In the genomic region with DNA sequence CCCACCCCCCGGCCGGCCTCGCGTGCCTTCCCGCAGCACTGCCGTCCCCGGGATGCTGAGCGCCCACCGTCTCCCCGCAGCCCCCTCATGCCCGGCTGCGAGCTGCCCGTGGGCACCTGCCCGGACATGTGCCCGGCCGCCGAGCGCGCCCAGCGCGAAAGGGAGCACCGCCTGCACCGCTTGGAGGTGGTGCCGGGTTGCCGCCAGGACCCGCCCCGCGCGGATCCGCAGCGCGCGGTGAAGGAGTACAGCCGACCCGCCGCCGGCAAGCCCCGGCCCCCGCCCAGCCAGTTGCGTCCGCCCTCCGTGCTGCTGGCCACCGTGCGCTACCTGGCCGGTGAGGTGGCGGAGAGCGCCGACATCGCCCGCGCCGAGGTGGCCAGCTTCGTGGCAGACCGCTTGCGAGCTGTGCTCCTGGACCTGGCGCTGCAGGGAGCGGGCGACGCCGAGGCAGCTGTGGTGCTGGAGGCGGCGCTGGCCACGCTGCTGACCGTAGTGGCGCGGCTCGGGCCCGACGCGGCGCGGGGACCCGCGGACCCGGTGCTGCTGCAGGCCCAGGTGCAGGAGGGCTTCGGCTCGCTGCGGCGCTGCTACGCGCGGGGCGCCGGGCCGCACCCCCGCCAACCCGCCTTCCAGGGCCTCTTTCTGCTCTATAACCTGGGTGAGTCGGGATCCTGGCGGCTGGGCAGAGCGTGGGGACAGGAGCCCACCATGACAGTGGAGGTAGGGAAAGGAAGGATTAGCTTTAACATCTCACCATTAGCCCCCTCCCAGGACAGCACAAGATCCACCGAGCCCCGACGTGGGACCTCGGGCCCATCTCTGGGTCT, we compare ENCODE assay signal across 8 cellular contexts. TPM values are rescaled to one million over a fixed set of nuclear protein-coding genes. Genes with fewer than 3 reads are reported as not detected.
DNase-seq lines count a peak whose midpoint lies in the region; ATAC-seq, FAIRE-seq and TF ChIP-seq lines count a peak whose summit lies in the region.

A gene (plus strand): TSS at position 5 of the 830 bp plus-strand sequence. CDS start 83 bp downstream, at position 88.

- H3K36me3 ChIP-seq in HAP-1 (replicated peaks) = peaks cover 20% of the 10 kb centered on the region

- H3K27ac Mint-ChIP-seq in WTC11 = peak within 1 kb of the TSS; percentile 96
- H3K27ac Mint-ChIP-seq in naive B cell = peak within 1 kb of the TSS; percentile 79 to 96 (median 92)

- peaks cover 13% of the 10 kb centered on the region for H3K4me1 ChIP-seq in HAP-1

- POLR2A ChIA-PET in activated CD8-positive, alpha-beta memory T cell treated with anti-CD3 and anti-CD28 coated beads for 36 hours (lab: Charles Lee) = no interaction called here
- POLR2A ChIA-PET in WTC11 (lab: Charles Lee) = interaction anchor here (0.6 to 0.9 kb wide), 3 partner anchors 25 to 81 kb away, joined by 3 to 4 read pairs (median 3); a partner anchor contains a TSS

- no peaks in the 10 kb centered on the region for H3K27me3 ChIP-seq in HAP-1 (ENCODE audit: low read depth)

- H3K9me3 Mint-ChIP-seq in WTC11 (no peaks in the 10 kb centered on the region), naive B cell (no peaks in the 10 kb centered on the region)

- in situ Hi-C loops in HAP-1 (cut with MboI; ENCODE audit: low sequenced_read_pairs) = no loop called here

- ATAC-seq in WTC11 (peak; percentile 53), naive B cell (ENCODE audit: low read depth in 2 of 2) (peak; percentile 64 to 65)

- H3K27me3 Mint-ChIP-seq in WTC11 (ENCODE audit: low read depth) = no peaks in the 10 kb centered on the region
- no peaks in the 10 kb centered on the region for H3K27me3 Mint-ChIP-seq in naive B cell

- no peak for TF ChIP-seq CTCF in WTC11 (IDR thresholded peaks at IDR 0.05)

- FAIRE-seq in urothelium cell line (lab: Jason Lieb, UNC) = peak; percentile 13

- peak within 1 kb of the TSS; percentile 55 for H3K4me3 ChIP-seq in HAP-1

- peak within 1 kb of the TSS; percentile 90 for H3K27ac ChIP-seq in epithelial cell of prostate

- CTCF ChIA-PET in activated CD8-positive, alpha-beta memory T cell treated with anti-CD3 and anti-CD28 coated beads for 36 hours (lab: Charles Lee) = interaction anchor here (0.6 to 2.3 kb wide), 9 partner anchors 9 to 180 kb away, joined by 3 to 10 read pairs (median 3); a partner anchor contains a TSS
- CTCF ChIA-PET in WTC11 (lab: Charles Lee) = interaction anchor here (0.6 to 3.4 kb wide), 8 partner anchors 13 to 71 kb away, joined by 3 to 17 read pairs (median 5); a partner anchor contains a TSS

- H3K4me3 Mint-ChIP-seq in WTC11 (peak within 1 kb of the TSS; percentile 90), naive B cell (peak within 1 kb of the TSS; percentile 94 to 97 (median 96))

- no peaks in the 10 kb centered on the region for H3K9me3 ChIP-seq in HAP-1

- peaks cover 9% of the 10 kb centered on the region for H3K4me1 Mint-ChIP-seq in WTC11
- peaks cover 9 to 29% (median 13%) of the 10 kb centered on the region in 3 donors for H3K4me1 Mint-ChIP-seq in naive B cell

- H3K36me3 Mint-ChIP-seq in WTC11 (peaks cover 5% of the 10 kb centered on the region), naive B cell (peaks cover 0 to 10% of the 10 kb centered on the region in 2 donors)

- no peak for DNase-seq in activated CD8-positive, alpha-beta memory T cell treated with anti-CD3 and anti-CD28 coated beads, Interleukin-2, amount 50 U/mL, for 4 hours
- DNase-seq in HAP-1 (ENCODE audit: low spot score in 2 of 2) (peak; percentile 39 to 74), LoVo (ENCODE audit: low spot score) (peak; percentile 46), WTC11 (ENCODE audit: low spot score) (peak; percentile 75), epithelial cell of prostate (ENCODE audit: low read depth, low spot score) (no peak), naive B cell (no peak), urothelium cell line (ENCODE audit: low spot score) (peak; percentile 77)

TF ChIP-seq in WTC11, 78 proteins besides CTCF, POLR2A, EP300 and RAD21 (continues in another document):
- peak; percentile 89; the same call in 1 of the 2 replicates for TF ChIP-seq ZNF138 (CRISPR knock-in tag; conservative IDR thresholded peaks at IDR 0.05)
- TF ChIP-seq ELF4 (CRISPR knock-in tag; IDR thresholded peaks at IDR 0.05; ENCODE audit: low read depth) = no peak
- 0 out of 2 replicates have a peak, but pooled peaks have one; percentile 33 for TF ChIP-seq CREM (CRISPR knock-in tag; IDR thresholded peaks at IDR 0.05)
- TF ChIP-seq ATF1 (CRISPR knock-in tag; IDR thresholded peaks at IDR 0.05) = 0 out of 2 replicates have a peak, but pooled peaks have one; percentile 60
- TF ChIP-seq, protein P1, sequence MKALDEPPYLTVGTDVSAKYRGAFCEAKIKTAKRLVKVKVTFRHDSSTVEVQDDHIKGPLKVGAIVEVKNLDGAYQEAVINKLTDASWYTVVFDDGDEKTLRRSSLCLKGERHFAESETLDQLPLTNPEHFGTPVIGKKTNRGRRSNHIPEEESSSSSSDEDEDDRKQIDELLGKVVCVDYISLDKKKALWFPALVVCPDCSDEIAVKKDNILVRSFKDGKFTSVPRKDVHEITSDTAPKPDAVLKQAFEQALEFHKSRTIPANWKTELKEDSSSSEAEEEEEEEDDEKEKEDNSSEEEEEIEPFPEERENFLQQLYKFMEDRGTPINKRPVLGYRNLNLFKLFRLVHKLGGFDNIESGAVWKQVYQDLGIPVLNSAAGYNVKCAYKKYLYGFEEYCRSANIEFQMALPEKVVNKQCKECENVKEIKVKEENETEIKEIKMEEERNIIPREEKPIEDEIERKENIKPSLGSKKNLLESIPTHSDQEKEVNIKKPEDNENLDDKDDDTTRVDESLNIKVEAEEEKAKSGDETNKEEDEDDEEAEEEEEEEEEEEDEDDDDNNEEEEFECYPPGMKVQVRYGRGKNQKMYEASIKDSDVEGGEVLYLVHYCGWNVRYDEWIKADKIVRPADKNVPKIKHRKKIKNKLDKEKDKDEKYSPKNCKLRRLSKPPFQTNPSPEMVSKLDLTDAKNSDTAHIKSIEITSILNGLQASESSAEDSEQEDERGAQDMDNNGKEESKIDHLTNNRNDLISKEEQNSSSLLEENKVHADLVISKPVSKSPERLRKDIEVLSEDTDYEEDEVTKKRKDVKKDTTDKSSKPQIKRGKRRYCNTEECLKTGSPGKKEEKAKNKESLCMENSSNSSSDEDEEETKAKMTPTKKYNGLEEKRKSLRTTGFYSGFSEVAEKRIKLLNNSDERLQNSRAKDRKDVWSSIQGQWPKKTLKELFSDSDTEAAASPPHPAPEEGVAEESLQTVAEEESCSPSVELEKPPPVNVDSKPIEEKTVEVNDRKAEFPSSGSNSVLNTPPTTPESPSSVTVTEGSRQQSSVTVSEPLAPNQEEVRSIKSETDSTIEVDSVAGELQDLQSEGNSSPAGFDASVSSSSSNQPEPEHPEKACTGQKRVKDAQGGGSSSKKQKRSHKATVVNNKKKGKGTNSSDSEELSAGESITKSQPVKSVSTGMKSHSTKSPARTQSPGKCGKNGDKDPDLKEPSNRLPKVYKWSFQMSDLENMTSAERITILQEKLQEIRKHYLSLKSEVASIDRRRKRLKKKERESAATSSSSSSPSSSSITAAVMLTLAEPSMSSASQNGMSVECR (CRISPR knock-in tag; IDR thresholded peaks at IDR 0.05; ENCODE audit: borderline replicate concordance) = 0 out of 2 replicates have a peak, but pooled peaks have one; percentile 58
- TF ChIP-seq, protein P2, sequence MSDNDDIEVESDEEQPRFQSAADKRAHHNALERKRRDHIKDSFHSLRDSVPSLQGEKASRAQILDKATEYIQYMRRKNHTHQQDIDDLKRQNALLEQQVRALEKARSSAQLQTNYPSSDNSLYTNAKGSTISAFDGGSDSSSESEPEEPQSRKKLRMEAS (CRISPR knock-in tag; IDR thresholded peaks at IDR 0.05) = peak; percentile 75; the same call in 1 of the 2 replicates
- no peak for TF ChIP-seq IRF2 (CRISPR knock-in tag; IDR thresholded peaks at IDR 0.05; ENCODE audit: borderline replicate concordance, low read depth)
- TF ChIP-seq NR1H2 (CRISPR knock-in tag; IDR thresholded peaks at IDR 0.05) = no peak
- TF ChIP-seq, protein P3, sequence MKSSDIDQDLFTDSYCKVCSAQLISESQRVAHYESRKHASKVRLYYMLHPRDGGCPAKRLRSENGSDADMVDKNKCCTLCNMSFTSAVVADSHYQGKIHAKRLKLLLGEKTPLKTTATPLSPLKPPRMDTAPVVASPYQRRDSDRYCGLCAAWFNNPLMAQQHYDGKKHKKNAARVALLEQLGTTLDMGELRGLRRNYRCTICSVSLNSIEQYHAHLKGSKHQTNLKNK (CRISPR knock-in tag; IDR thresholded peaks at IDR 0.05) = no peak
- TF ChIP-seq, protein P4, sequence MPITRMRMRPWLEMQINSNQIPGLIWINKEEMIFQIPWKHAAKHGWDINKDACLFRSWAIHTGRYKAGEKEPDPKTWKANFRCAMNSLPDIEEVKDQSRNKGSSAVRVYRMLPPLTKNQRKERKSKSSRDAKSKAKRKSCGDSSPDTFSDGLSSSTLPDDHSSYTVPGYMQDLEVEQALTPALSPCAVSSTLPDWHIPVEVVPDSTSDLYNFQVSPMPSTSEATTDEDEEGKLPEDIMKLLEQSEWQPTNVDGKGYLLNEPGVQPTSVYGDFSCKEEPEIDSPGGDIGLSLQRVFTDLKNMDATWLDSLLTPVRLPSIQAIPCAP (CRISPR knock-in tag; IDR thresholded peaks at IDR 0.05) = 0 out of 2 replicates have a peak, but pooled peaks have one; percentile 49
- TF ChIP-seq, protein P5, sequence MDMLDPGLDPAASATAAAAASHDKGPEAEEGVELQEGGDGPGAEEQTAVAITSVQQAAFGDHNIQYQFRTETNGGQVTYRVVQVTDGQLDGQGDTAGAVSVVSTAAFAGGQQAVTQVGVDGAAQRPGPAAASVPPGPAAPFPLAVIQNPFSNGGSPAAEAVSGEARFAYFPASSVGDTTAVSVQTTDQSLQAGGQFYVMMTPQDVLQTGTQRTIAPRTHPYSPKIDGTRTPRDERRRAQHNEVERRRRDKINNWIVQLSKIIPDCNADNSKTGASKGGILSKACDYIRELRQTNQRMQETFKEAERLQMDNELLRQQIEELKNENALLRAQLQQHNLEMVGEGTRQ (CRISPR knock-in tag; IDR thresholded peaks at IDR 0.05) = peak; percentile 39
- no peak for TF ChIP-seq NFYB (CRISPR knock-in tag; conservative IDR thresholded peaks at IDR 0.05; ENCODE audit: low read depth)
- TF ChIP-seq, protein P6, sequence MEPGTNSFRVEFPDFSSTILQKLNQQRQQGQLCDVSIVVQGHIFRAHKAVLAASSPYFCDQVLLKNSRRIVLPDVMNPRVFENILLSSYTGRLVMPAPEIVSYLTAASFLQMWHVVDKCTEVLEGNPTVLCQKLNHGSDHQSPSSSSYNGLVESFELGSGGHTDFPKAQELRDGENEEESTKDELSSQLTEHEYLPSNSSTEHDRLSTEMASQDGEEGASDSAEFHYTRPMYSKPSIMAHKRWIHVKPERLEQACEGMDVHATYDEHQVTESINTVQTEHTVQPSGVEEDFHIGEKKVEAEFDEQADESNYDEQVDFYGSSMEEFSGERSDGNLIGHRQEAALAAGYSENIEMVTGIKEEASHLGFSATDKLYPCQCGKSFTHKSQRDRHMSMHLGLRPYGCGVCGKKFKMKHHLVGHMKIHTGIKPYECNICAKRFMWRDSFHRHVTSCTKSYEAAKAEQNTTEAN (CRISPR knock-in tag; IDR thresholded peaks at IDR 0.05) = no peak
- no peak for TF ChIP-seq GTF2I (CRISPR knock-in tag; conservative IDR thresholded peaks at IDR 0.05)

RNA-seq across cellular contexts. Expression of the gene that starts here (rescaled TPM):
- 10 to 100 TPM; 18.3 to 20.5 TPM for total RNA-seq in activated CD8-positive, alpha-beta memory T cell treated with anti-CD3 and anti-CD28 coated beads for 36 hours
- 22.2 to 26.2 TPM (median 22.8 TPM) in 3 replicates for total RNA-seq in WTC11 (2021)
- 1 to 10 TPM; 4.7 to 9.6 (median 6.4) TPM for polyA plus RNA-seq in naive B cell (ENCODE audit: low read depth in 6 of 6)

Comparison
In these comparisons a context has a peak if more than half of its experiments do, and no peak if none do; other contexts are left out.
1. DNase-seq: peak in HAP-1 (2 of 2), LoVo (single experiment), WTC11 (single experiment) and urothelium cell line (single experiment); none in activated CD8-positive, alpha-beta memory T cell treated with anti-CD3 and anti-CD28 coated beads, Interleukin-2, amount 50 U/mL, for 4 hours (single experiment), epithelial cell of prostate (single experiment) and naive B cell (single experiment).